Comparison of ENCODE assay signal across 19 cellular contexts in the genomic region with DNA sequence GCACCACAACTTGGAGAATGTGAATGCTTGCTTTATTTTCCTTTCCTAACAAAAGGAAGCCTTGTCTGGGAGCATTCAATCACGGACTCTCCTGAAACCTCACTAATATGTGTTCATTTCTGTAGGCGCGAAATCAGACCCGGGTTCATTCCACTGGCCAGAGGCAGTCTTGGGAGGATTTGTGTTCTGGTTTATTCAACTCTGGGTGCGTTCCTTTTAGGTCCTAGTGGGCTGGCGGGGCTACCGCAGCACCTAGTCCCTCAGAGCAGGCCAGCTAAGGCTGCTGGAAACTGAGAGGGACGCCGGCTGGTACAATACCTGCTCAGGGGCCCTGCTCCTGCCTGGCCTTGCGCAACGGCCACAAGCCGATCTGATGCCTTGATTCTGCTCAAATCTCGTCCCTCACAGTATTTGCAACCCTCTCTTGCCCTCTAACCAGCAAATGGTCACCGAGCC. TPM values are rescaled to one million over a fixed set of nuclear protein-coding genes. Genes with fewer than 3 reads are reported as not detected.
DNase-seq lines count a peak whose midpoint lies in the region; ATAC-seq and TF ChIP-seq lines count a peak whose summit lies in the region.
"Had no signal": no experiment of that assay in that cellular context is flagged by ENCODE, and none has a peak within 500 bp of the region (broad histone marks: within the 10 kb centered on the region; RNA-seq: fewer than 3 reads in every experiment).

No MANE protein-coding gene starts in this region.

- H3K9me3 Mint-ChIP-seq in GM23338: peaks cover 6% of the 10 kb centered on the region; the same call in 1 of the 3 replicates
- H3K9me3 Mint-ChIP-seq in activated CD8-positive, alpha-beta memory T cell treated with anti-CD3 and anti-CD28 coated beads, Interleukin-2, amount 10 ng/mL, durations not matched to agents 7 days and 5 days (ENCODE audit: low read depth): no peaks in the 10 kb centered on the region
- H3K9me3 Mint-ChIP-seq: T-helper 1 cell treated with Interleukin-12 subunit alpha and Interleukin-12 subunit beta and Interleukin-4 antibody, amounts not matched to agents 30 μg/mL and 1 μg/mL, for 36 hours had no signal

- H3F3A ChIP-seq in GM23338 (replicated peaks; ENCODE audit: low read depth) (peaks cover 62% of the 10 kb centered on the region), PC-9 (ENCODE audit: insufficient read depth, low read depth) (peaks cover 32% of the 10 kb centered on the region)

- H3K4me3 Mint-ChIP-seq in GM23338: no peak overlapping the region
- H3K4me3 Mint-ChIP-seq in activated CD8-positive, alpha-beta memory T cell treated with anti-CD3 and anti-CD28 coated beads, Interleukin-2, amount 10 ng/mL, durations not matched to agents 7 days and 5 days: no peak overlapping the region
- H3K4me3 Mint-ChIP-seq: T-helper 1 cell treated with Interleukin-12 subunit alpha and Interleukin-12 subunit beta and Interleukin-4 antibody, amounts not matched to agents 30 μg/mL and 1 μg/mL, for 36 hours had no signal

- in situ Hi-C loops in astrocyte of the cerebellum (cut with HindIII; ENCODE audit: low sequenced_read_pairs): no loop called here

- POLR2A ChIA-PET in PC-9 (lab: Charles Lee; ENCODE audit: unreplicated experiment): no interaction called here

- WGBS in psoas muscle, 3 donors: 77 to 81% (median 79%) methylated on average over 14 of the region's 14 CpGs

- no peaks in the 10 kb centered on the region for H3K36me3 ChIP-seq in GM23338 (ENCODE audit: insufficient read depth)
- H3K36me3 ChIP-seq in psoas muscle (ENCODE audit: insufficient read depth in 1 of 2, low read depth in 1 of 2): peaks cover 0 to 14% of the 10 kb centered on the region in 2 donors
- H3K36me3 ChIP-seq in PC-9 (ENCODE audit: low read depth): peaks cover 16% of the 10 kb centered on the region
- H3K36me3 ChIP-seq: BLaER1 had no signal

- peak; percentile 66 for ATAC-seq in GM23338
- no peak for ATAC-seq in psoas muscle
- ATAC-seq in activated CD8-positive, alpha-beta memory T cell treated with anti-CD3 and anti-CD28 coated beads, Interleukin-2, amount 10 ng/mL, durations not matched to agents 7 days and 5 days: no peak
- ATAC-seq: foreskin keratinocyte, left ventricle myocardium superior had no signal

- peaks cover 16% of the 10 kb centered on the region for H3K4me1 Mint-ChIP-seq in GM23338
- H3K4me1 Mint-ChIP-seq in activated CD8-positive, alpha-beta memory T cell treated with anti-CD3 and anti-CD28 coated beads, Interleukin-2, amount 10 ng/mL, durations not matched to agents 7 days and 5 days: no peaks in the 10 kb centered on the region

- no peak overlapping the region for H3K4me3 ChIP-seq in GM23338
- H3K4me3 ChIP-seq in astrocyte of the cerebellum (ENCODE audit: low read depth, low read length): peak overlapping the region; percentile 50
- no peak overlapping the region for H3K4me3 ChIP-seq in psoas muscle
- no peak overlapping the region for H3K4me3 ChIP-seq in PC-9
- H3K4me3 ChIP-seq: BLaER1 had no signal

- H3K27me3 ChIP-seq in GM23338 (ENCODE audit: insufficient read depth) (peaks cover 100% of the 10 kb centered on the region), psoas muscle (ENCODE audit: insufficient read depth in 3 of 3, low read length in 2 of 3) (no peaks in the 10 kb centered on the region), PC-9 (ENCODE audit: insufficient read depth, low read depth) (no peaks in the 10 kb centered on the region)
- H3K27me3 ChIP-seq: BLaER1, foreskin keratinocyte had no signal

- no peaks in the 10 kb centered on the region for H3K36me3 Mint-ChIP-seq in GM23338 (ENCODE audit: low read depth)
- no peaks in the 10 kb centered on the region for H3K36me3 Mint-ChIP-seq in activated CD8-positive, alpha-beta memory T cell treated with anti-CD3 and anti-CD28 coated beads, Interleukin-2, amount 10 ng/mL, durations not matched to agents 7 days and 5 days

- DNase-seq in GM23338 (ENCODE audit: low spot score) (peak; percentile 54), astrocyte of the cerebellum (ENCODE audit: low read depth) (no peak), islet precursor cell (peak; percentile 70), psoas muscle (no peak), glomerular visceral epithelial cell (ENCODE audit: extremely low spot score) (no peak), DMS 273 (lab: John Stamatoyannopoulos, UW; ENCODE audit: unreplicated experiment) (no peak), PC-9 (no peak)
- DNase-seq in activated CD8-positive, alpha-beta memory T cell treated with anti-CD3 and anti-CD28 coated beads, Interleukin-2, amount 10 ng/mL, durations not matched to agents 7 days and 5 days: no peak
- DNase-seq: activated CD4-positive, alpha-beta T cell treated with anti-CD3 and anti-CD28 coated beads, Interleukin-2, amount 50 U/mL, for 4 hours; activated naive CD4-positive, alpha-beta T cell treated with Interleukin-2 at 50 U/mL for 16 hours; foreskin keratinocyte; left ventricle myocardium superior; NCI-H2107; stimulated activated CD4-positive, alpha-beta T cell treated with anti-CD3 and anti-CD28 coated beads, Interleukin-2, amount 100 ng/mL, for 48 hours; stimulated activated naive CD4-positive, alpha-beta T cell treated with Interleukin-2 at 50 U/mL for 16 hours had no signal

- H3K27ac Mint-ChIP-seq in GM23338: no peak overlapping the region
- H3K27ac Mint-ChIP-seq in activated CD8-positive, alpha-beta memory T cell treated with anti-CD3 and anti-CD28 coated beads, Interleukin-2, amount 10 ng/mL, durations not matched to agents 7 days and 5 days: no peak overlapping the region
- H3K27ac Mint-ChIP-seq: T-helper 1 cell treated with Interleukin-12 subunit alpha and Interleukin-12 subunit beta and Interleukin-4 antibody, amounts not matched to agents 30 μg/mL and 1 μg/mL, for 36 hours had no signal

- H3K4me1 ChIP-seq in GM23338 (ENCODE audit: insufficient read depth) (peaks cover 20% of the 10 kb centered on the region), psoas muscle (peaks cover 48% of the 10 kb centered on the region), PC-9 (replicated peaks; ENCODE audit: insufficient read depth) (peaks cover 9% of the 10 kb centered on the region)
- H3K4me1 ChIP-seq: BLaER1, foreskin keratinocyte had no signal

- CTCF ChIA-PET in activated CD8-positive, alpha-beta memory T cell treated with anti-CD3 and anti-CD28 coated beads, Interleukin-2, amount 10 ng/mL, durations not matched to agents 7 days and 5 days (lab: Charles Lee): no interaction called here
- CTCF ChIA-PET in PC-9 (lab: Charles Lee): interaction anchor here (0.6 kb wide), 1 partner anchor 387 kb away, joined by 4 read pairs; no protein-coding TSS in a partner anchor

- H4K20me1 ChIP-seq in GM23338 (replicated peaks; ENCODE audit: insufficient read depth) (peaks cover 71% of the 10 kb centered on the region), PC-9 (ENCODE audit: insufficient read depth) (no peaks in the 10 kb centered on the region)
- H4K20me1 ChIP-seq: BLaER1 had no signal

- H2AFZ ChIP-seq in GM23338 (no peak overlapping the region), PC-9 (no peak overlapping the region)

- intact Hi-C loops in psoas muscle (cut with DNase I) (no loop called here), PC-9 (cut with micrococcal nuclease; ENCODE audit: unreplicated experiment) (no loop called here)

- no peak overlapping the region for H3K27ac ChIP-seq in GM23338 (ENCODE audit: low read depth)
- H3K27ac ChIP-seq in psoas muscle: peak overlapping the region; percentile 30
- H3K27ac ChIP-seq in PC-9: no peak overlapping the region
- H3K27ac ChIP-seq: BLaER1, foreskin keratinocyte, HL-60 had no signal

- H3K27me3 Mint-ChIP-seq in GM23338 (ENCODE audit: insufficient read depth, low read depth, poor library complexity): peaks cover 100% of the 10 kb centered on the region
- peaks cover 24% of the 10 kb centered on the region for H3K27me3 Mint-ChIP-seq in activated CD8-positive, alpha-beta memory T cell treated with anti-CD3 and anti-CD28 coated beads, Interleukin-2, amount 10 ng/mL, durations not matched to agents 7 days and 5 days

- H3K4me2 ChIP-seq in GM23338 (peak overlapping the region; percentile 42; the same call in 1 of the 2 replicates), PC-9 (no peak overlapping the region)
- H3K4me2 ChIP-seq: BLaER1 had no signal

- no TSS peak for BruUV-seq in PC-9 (replicated peaks; lab: Mats Ljungman, UMichigan)

- no peaks in the 10 kb centered on the region for H3K9me2 ChIP-seq in GM23338 (ENCODE audit: insufficient read depth)
- H3K9me2 ChIP-seq in PC-9 (ENCODE audit: insufficient read depth): no peaks in the 10 kb centered on the region

- TF ChIP-seq CTCF in GM23338 (conservative IDR thresholded peaks at IDR 0.05; ENCODE audit: low read depth in 2 of 2) (no peak), astrocyte of the cerebellum (IDR thresholded peaks at IDR 0.05; ENCODE audit: low read depth, low read length, missing control alignments) (no peak), psoas muscle (IDR thresholded peaks at IDR 0.05) (no peak), PC-9 (conservative IDR thresholded peaks at IDR 0.05) (no peak)

- H3K9me3 ChIP-seq in psoas muscle (no peaks in the 10 kb centered on the region), PC-9 (ENCODE audit: insufficient read depth, low read depth) (no peaks in the 10 kb centered on the region)

- H3K79me2 ChIP-seq in GM23338 (replicated peaks; ENCODE audit: insufficient read depth) (no peaks in the 10 kb centered on the region), PC-9 (ENCODE audit: low read depth) (peaks cover 10% of the 10 kb centered on the region)

RNA-seq across cellular contexts. Expression of gene HOXA4, which starts 7.5 kb away (rescaled TPM):
- total RNA-seq in GM23338 (2014; rRNA removed; shearing (Covaris generic)): not detected in 2 replicates
- not detected in 2 replicates for polyA plus RNA-seq in GM23338 (2016; fragmentation: Nextera tagmentation; extraction: Ambion mirVana)
- total RNA-seq in psoas muscle: 10 to 100 TPM in 2 of 4 donors, 1 to 10 TPM in 2; 7.2 to 11.5 (median 9.1) TPM
- polyA plus RNA-seq in psoas muscle: 10 to 100 TPM in 2 of 3 donors, 1 to 10 TPM in 1; 6.8 to 20.8 (median 12.5) TPM
- total RNA-seq in activated CD8-positive, alpha-beta memory T cell treated with anti-CD3 and anti-CD28 coated beads, Interleukin-2, amount 10 ng/mL, durations not matched to agents 7 days and 5 days: not detected
- total RNA-seq in PC-9 (2021): not detected in 2 replicates
- total RNA-seq: cerebellum had no signal

RNA-seq across cellular contexts. Expression of gene HOXA5, which starts 20.4 kb away (rescaled TPM):
- not detected in 2 replicates for total RNA-seq in GM23338 (2014; rRNA removed; shearing (Covaris generic))
- not detected in 2 replicates for polyA plus RNA-seq in GM23338 (2016; fragmentation: Nextera tagmentation; extraction: Ambion mirVana)
- 10 to 100 TPM in 1 of 4 donors, 1 to 10 TPM in 3; 4.7 to 18.8 (median 8.1) TPM for total RNA-seq in psoas muscle
- 1 to 10 TPM; 2.6 to 7.6 (median 4.6) TPM for polyA plus RNA-seq in psoas muscle
- not detected for total RNA-seq in activated CD8-positive, alpha-beta memory T cell treated with anti-CD3 and anti-CD28 coated beads, Interleukin-2, amount 10 ng/mL, durations not matched to agents 7 days and 5 days
- total RNA-seq in PC-9 (2021): 0.63 and 1.0 TPM in 2 replicates
- total RNA-seq: cerebellum, left ventricle myocardium superior had no signal

RNA-seq across cellular contexts. Expression of gene HOXA2, which starts 20.6 kb away (rescaled TPM):
- not detected in 2 replicates for total RNA-seq in GM23338 (2014; rRNA removed; shearing (Covaris generic))
- polyA plus RNA-seq in GM23338 (2016; fragmentation: Nextera tagmentation; extraction: Ambion mirVana): not detected in 2 replicates
- 1 to 10 TPM in 1 of 4 donors, under 1 TPM in 3; 0.17 to 1.1 (median 0.53) TPM for total RNA-seq in psoas muscle
- polyA plus RNA-seq in psoas muscle: under 1 TPM; 0.23 to 0.42 (median 0.29) TPM
- not detected for total RNA-seq in activated CD8-positive, alpha-beta memory T cell treated with anti-CD3 and anti-CD28 coated beads, Interleukin-2, amount 10 ng/mL, durations not matched to agents 7 days and 5 days
- total RNA-seq in PC-9 (2021): 6.1 and 6.5 TPM in 2 replicates
- total RNA-seq: cerebellum had no signal

RNA-seq across cellular contexts. Expression of gene HOXA6, which starts 24.5 kb away (rescaled TPM):
- not detected in 2 replicates for total RNA-seq in GM23338 (2014; rRNA removed; shearing (Covaris generic))
- not detected in 2 replicates for polyA plus RNA-seq in GM23338 (2016; fragmentation: Nextera tagmentation; extraction: Ambion mirVana)
- 1 to 10 TPM; 2.5 to 3.7 (median 3.1) TPM for total RNA-seq in psoas muscle
- 1 to 10 TPM in 2 of 3 donors, under 1 TPM in 1; 0.64 to 3.2 (median 1.5) TPM for polyA plus RNA-seq in psoas muscle
- not detected for total RNA-seq in activated CD8-positive, alpha-beta memory T cell treated with anti-CD3 and anti-CD28 coated beads, Interleukin-2, amount 10 ng/mL, durations not matched to agents 7 days and 5 days
- 0.65 and 1.2 TPM in 2 replicates for total RNA-seq in PC-9 (2021)
- total RNA-seq: cerebellum, left ventricle myocardium superior had no signal

RNA-seq across cellular contexts. Expression of gene HOXA1, which starts 27.2 kb away (rescaled TPM):
- total RNA-seq in GM23338 (2014; rRNA removed; shearing (Covaris generic)): not detected in 2 replicates
- polyA plus RNA-seq in GM23338 (2016; fragmentation: Nextera tagmentation; extraction: Ambion mirVana) (not detected in 2 replicates), psoas muscle (under 1 TPM; 0.03 to 0.22 (median 0.22) TPM)
- total RNA-seq in psoas muscle (under 1 TPM in 2 of 4 donors, not detected in 2; 0.17 to 0.21 TPM), PC-9 (2021) (2.0 and 2.2 TPM in 2 replicates)
- total RNA-seq in activated CD8-positive, alpha-beta memory T cell treated with anti-CD3 and anti-CD28 coated beads, Interleukin-2, amount 10 ng/mL, durations not matched to agents 7 days and 5 days: under 1 TPM; 0.28 to 0.76 TPM
- total RNA-seq: cerebellum, left ventricle myocardium superior had no signal

Comparison
In these comparisons a context has a peak if more than half of its experiments do, and no peak if none do; other contexts are left out.
1. DNase-seq: peak in GM23338 (single experiment) and islet precursor cell (single experiment); none in astrocyte of the cerebellum (single experiment), psoas muscle (0 of 2), glomerular visceral epithelial cell (single experiment), DMS 273 (single experiment), activated CD8-positive, alpha-beta memory T cell treated with anti-CD3 and anti-CD28 coated beads, Interleukin-2, amount 10 ng/mL, durations not matched to agents 7 days and 5 days (single experiment) and PC-9 (0 of 2).